ENCODE assay signal across 1 cellular context in the genomic region with DNA sequence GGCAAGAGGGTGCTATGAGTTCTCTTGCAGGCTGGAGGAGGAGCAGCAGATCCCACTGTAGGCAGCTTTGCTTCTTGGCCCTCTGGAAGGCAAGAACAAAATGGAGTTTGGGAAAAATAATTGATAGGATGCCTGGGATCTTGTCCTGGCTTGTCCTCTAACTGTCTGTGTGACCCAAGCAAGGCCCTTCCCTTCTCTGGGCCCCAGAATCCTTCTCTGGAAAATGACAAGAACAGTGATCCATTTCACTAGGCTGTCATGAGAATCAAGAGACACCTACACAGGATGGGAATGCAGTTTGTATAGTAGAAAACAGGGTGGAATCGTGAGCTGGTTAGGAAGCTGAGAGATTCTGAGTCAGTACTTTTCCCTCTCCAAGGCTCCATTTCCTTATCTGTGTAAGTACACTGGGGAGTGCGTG.
TF ChIP-seq lines count a peak whose summit lies in the region.

No MANE protein-coding gene starts in this region.

TF ChIP-seq in SK-N-SH, 30 proteins besides CTCF, POLR2A, EP300 and RAD21 (continued from another document):
- TF ChIP-seq, protein P1, sequence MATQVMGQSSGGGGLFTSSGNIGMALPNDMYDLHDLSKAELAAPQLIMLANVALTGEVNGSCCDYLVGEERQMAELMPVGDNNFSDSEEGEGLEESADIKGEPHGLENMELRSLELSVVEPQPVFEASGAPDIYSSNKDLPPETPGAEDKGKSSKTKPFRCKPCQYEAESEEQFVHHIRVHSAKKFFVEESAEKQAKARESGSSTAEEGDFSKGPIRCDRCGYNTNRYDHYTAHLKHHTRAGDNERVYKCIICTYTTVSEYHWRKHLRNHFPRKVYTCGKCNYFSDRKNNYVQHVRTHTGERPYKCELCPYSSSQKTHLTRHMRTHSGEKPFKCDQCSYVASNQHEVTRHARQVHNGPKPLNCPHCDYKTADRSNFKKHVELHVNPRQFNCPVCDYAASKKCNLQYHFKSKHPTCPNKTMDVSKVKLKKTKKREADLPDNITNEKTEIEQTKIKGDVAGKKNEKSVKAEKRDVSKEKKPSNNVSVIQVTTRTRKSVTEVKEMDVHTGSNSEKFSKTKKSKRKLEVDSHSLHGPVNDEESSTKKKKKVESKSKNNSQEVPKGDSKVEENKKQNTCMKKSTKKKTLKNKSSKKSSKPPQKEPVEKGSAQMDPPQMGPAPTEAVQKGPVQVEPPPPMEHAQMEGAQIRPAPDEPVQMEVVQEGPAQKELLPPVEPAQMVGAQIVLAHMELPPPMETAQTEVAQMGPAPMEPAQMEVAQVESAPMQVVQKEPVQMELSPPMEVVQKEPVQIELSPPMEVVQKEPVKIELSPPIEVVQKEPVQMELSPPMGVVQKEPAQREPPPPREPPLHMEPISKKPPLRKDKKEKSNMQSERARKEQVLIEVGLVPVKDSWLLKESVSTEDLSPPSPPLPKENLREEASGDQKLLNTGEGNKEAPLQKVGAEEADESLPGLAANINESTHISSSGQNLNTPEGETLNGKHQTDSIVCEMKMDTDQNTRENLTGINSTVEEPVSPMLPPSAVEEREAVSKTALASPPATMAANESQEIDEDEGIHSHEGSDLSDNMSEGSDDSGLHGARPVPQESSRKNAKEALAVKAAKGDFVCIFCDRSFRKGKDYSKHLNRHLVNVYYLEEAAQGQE (IDR thresholded peaks at IDR 0.05; ENCODE audit: low read depth, low read length): no peak
- TF ChIP-seq MEF2A (IDR thresholded peaks at IDR 0.05; ENCODE audit: borderline replicate concordance, low read depth): no peak
- TF ChIP-seq FOXM1 (IDR thresholded peaks at IDR 0.05; ENCODE audit: low read depth): no peak
- TF ChIP-seq RXRA (IDR thresholded peaks at IDR 0.05; ENCODE audit: borderline replicate concordance, low read depth): no peak
- TF ChIP-seq ZBTB33 (IDR thresholded peaks at IDR 0.05; ENCODE audit: borderline replicate concordance, low read depth): no peak
- no peak for TF ChIP-seq FOXJ3 (CRISPR knock-in tag; IDR thresholded peaks at IDR 0.05)
- no peak for TF ChIP-seq CHD2 (IDR thresholded peaks at IDR 0.05; ENCODE audit: low read length, partially characterized antibody)
- no peak for TF ChIP-seq RFX5 (IDR thresholded peaks at IDR 0.05; ENCODE audit: low read length)
- TF ChIP-seq ELF1 (IDR thresholded peaks at IDR 0.05): no peak
- no peak for TF ChIP-seq FOSL2 (IDR thresholded peaks at IDR 0.05; ENCODE audit: borderline replicate concordance, low read depth)
- TF ChIP-seq POLR2AphosphoS5 (IDR thresholded peaks at IDR 0.05; ENCODE audit: low read depth, low read length): no peak
- no peak for TF ChIP-seq SIN3A (IDR thresholded peaks at IDR 0.05; ENCODE audit: borderline replicate concordance, low read depth, low read length)
- no peak for TF ChIP-seq RCOR1 (IDR thresholded peaks at IDR 0.05; ENCODE audit: low read length)
TF ChIP-seq in SK-N-SH: peak in this region for 0.
